8 cellular contexts compared by ENCODE assay signal in the genomic region with DNA sequence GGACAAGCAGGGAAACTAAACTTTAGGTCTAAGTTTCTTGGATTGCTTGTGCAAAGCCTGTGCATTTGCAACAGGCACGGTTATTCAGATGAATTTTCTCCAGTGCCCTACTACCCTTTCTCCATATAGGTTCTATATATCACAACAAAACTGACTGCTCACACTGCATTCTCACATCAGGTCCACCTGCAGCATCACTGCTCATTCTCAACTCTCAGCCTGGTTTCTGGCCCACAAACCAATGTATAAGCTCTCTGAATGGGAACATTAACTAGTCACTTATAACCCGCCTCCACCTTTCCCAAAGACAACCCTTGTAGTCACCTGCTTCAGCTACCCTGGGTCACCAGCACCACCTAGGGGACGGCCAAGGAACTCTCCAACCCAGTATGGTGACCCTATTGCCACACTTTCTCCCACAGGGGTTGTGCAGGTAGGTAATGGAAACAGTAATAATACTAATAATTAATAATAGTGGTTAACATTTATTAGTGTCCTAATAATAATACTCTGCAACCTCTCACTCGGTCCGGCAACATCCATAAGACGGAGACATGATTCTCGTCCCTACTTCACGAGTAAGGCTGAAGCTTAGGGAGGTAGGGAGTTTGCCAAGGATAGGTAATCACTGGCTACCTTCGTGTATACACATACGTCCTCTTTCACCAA.
DNase-seq lines count a peak whose midpoint lies in the region; ATAC-seq and TF ChIP-seq lines count a peak whose summit lies in the region.

No MANE protein-coding gene starts in this region.

- H3K9me3 Mint-ChIP-seq in memory B cell: no peaks in the 10 kb centered on the region

- TF ChIP-seq POLR2A in body of pancreas (IDR thresholded peaks at IDR 0.05): no peak
- TF ChIP-seq POLR2A in suprapubic skin (IDR thresholded peaks at IDR 0.05): no peak

- H3K4me1 Mint-ChIP-seq in memory B cell: peaks cover 7% of the 10 kb centered on the region

- 74 to 77% methylated on average over 10 of the region's 10 CpGs for WGBS in body of pancreas, 2 donors
- WGBS in suprapubic skin: 84% methylated on average over 10 of the region's 10 CpGs

- H3K27ac ChIP-seq in body of pancreas (no peak overlapping the region), suprapubic skin (no peak overlapping the region)

- no peaks in the 10 kb centered on the region for H3K9me3 ChIP-seq in body of pancreas
- H3K9me3 ChIP-seq in suprapubic skin: no peaks in the 10 kb centered on the region

- intact Hi-C loops in body of pancreas (cut with DNase I): loop anchor here (10.0 kb wide), 1 partner anchor 374 kb away; no protein-coding TSS in a partner anchor

- no peak overlapping the region for H3K27ac Mint-ChIP-seq in memory B cell

- POLR2A ChIA-PET in BJ (lab: Charles Lee): no interaction called here

- ATAC-seq in GM18868 (IDR thresholded peaks at IDR 0.05; ENCODE audit: unreplicated experiment) (peak; percentile 75), body of pancreas (peak; percentile 62), memory B cell (ENCODE audit: low read depth) (peak; percentile 68), GM18517 (IDR thresholded peaks at IDR 0.05; ENCODE audit: unreplicated experiment) (no peak)

- H3K4me3 Mint-ChIP-seq in memory B cell: no peak overlapping the region

- peak; percentile 70 for TF ChIP-seq CTCF in BJ (IDR thresholded peaks at IDR 0.05; ENCODE audit: insufficient read depth, low read depth, low read length)
- peak; percentile 29 to 63 (median 56) for TF ChIP-seq CTCF in body of pancreas (IDR thresholded peaks at IDR 0.05)
- peak; percentile 4 to 73 for TF ChIP-seq CTCF in suprapubic skin (IDR thresholded peaks at IDR 0.05)

- H3K36me3 Mint-ChIP-seq in memory B cell: peaks cover 34% of the 10 kb centered on the region

- H3K36me3 ChIP-seq in BJ (ENCODE audit: control insufficient read depth, insufficient read depth, low read length): peaks cover 3% of the 10 kb centered on the region
- H3K36me3 ChIP-seq in body of pancreas (replicated peaks in 1 of 2; ENCODE audit: insufficient read depth in 1 of 2, low read depth in 2 of 2): peaks cover 0 to 8% of the 10 kb centered on the region in 2 donors
- peaks cover 34% of the 10 kb centered on the region for H3K36me3 ChIP-seq in suprapubic skin

- H3K4me3 ChIP-seq in BJ (ENCODE audit: low read depth, low read length): no peak overlapping the region
- no peak overlapping the region for H3K4me3 ChIP-seq in body of pancreas
- H3K4me3 ChIP-seq in suprapubic skin: no peak overlapping the region

- no peaks in the 10 kb centered on the region for H3K27me3 Mint-ChIP-seq in memory B cell

- H3K4me1 ChIP-seq in body of pancreas (no peaks in the 10 kb centered on the region), suprapubic skin (no peaks in the 10 kb centered on the region)

- no peak for TF ChIP-seq EP300 in suprapubic skin (IDR thresholded peaks at IDR 0.05)

- CTCF ChIA-PET in BJ (lab: Yijun Ruan, JAX): interaction anchor here (0.8 to 6.1 kb wide), 13 partner anchors 8 to 381 kb away, joined by 3 to 132 read pairs (median 4); no protein-coding TSS in a partner anchor

- H3K27me3 ChIP-seq in BJ (ENCODE audit: control insufficient read depth, insufficient read depth, low read length) (no peaks in the 10 kb centered on the region), body of pancreas (no peaks in the 10 kb centered on the region), suprapubic skin (no peaks in the 10 kb centered on the region)

- DNase-seq in BJ (ENCODE audit: low read depth): no peak
- peak; percentile 65 for DNase-seq in HuH-7 (ENCODE audit: low spot score)
- DNase-seq in T-helper 1 cell: peak in 3 of 5 donors; percentile 29 to 50 (median 32)
- peak; percentile 40 to 60 (median 46) for DNase-seq in body of pancreas
- peak; percentile 34 to 44 for DNase-seq in memory B cell (ENCODE audit: low spot score in 2 of 2)
- no peak for DNase-seq in suprapubic skin (ENCODE audit: low spot score in 2 of 2)

Comparison
In these comparisons a context has a peak if more than half of its experiments do, and no peak if none do; other contexts are left out.
1. DNase-seq: peak in HuH-7 (single experiment), T-helper 1 cell (3 of 5), body of pancreas (4 of 4) and memory B cell (2 of 2); none in BJ (single experiment) and suprapubic skin (0 of 2).
2. Peak in every context shown above with its lines, with median percentiles within 50 percentile points of each other: CTCF ChIP-seq.